ENCODE assay signal across 24 cellular contexts in genomic region chr9:18622186-18622836, GRCh38.
"Had no signal": no experiment of that assay in that cellular context is flagged by ENCODE, and none has a peak within 500 bp of the region (broad histone marks: within the 10 kb centered on the region; RNA-seq: fewer than 3 reads in every experiment).

No MANE protein-coding gene starts in this region.

- FAIRE-seq: endometrium, kidney had no signal

- H3K27me3 ChIP-seq: gastrocnemius medialis, neutrophil, right atrium auricular region, sigmoid colon, stomach, thyroid gland, vagina had no signal

- H3K36me3 Mint-ChIP-seq: memory B cell; natural killer cell; stimulated activated effector memory CD8-positive, alpha-beta T cell treated with anti-CD3 and anti-CD28 coated beads, Interleukin-12 subunit alpha, Interleukin-12 subunit beta, amount 100 ng/mL, for 72 hours had no signal

- H3K4me1 Mint-ChIP-seq: memory B cell; natural killer cell; stimulated activated effector memory CD8-positive, alpha-beta T cell treated with anti-CD3 and anti-CD28 coated beads, Interleukin-12 subunit alpha, Interleukin-12 subunit beta, amount 100 ng/mL, for 72 hours had no signal

- H3K4me3 Mint-ChIP-seq: effector memory CD8-positive, alpha-beta T cell; memory B cell; natural killer cell; stimulated activated effector memory CD8-positive, alpha-beta T cell treated with anti-CD3 and anti-CD28 coated beads, Interleukin-12 subunit alpha, Interleukin-12 subunit beta, amount 100 ng/mL, for 72 hours had no signal

- H3K9me3 Mint-ChIP-seq: effector memory CD8-positive, alpha-beta T cell; natural killer cell; stimulated activated effector memory CD8-positive, alpha-beta T cell treated with anti-CD3 and anti-CD28 coated beads, Interleukin-12 subunit alpha, Interleukin-12 subunit beta, amount 100 ng/mL, for 72 hours had no signal

- H3K36me3 ChIP-seq: gastrocnemius medialis, neutrophil, prostate gland, right atrium auricular region, sigmoid colon, stomach, thyroid gland, vagina had no signal

- H3K27me3 Mint-ChIP-seq: effector memory CD8-positive, alpha-beta T cell; memory B cell had no signal

- H3K27ac ChIP-seq: coronary artery, gastrocnemius medialis, neutrophil, prostate gland, right atrium auricular region, sigmoid colon, stomach, thyroid gland, vagina had no signal

- H3K27ac Mint-ChIP-seq: effector memory CD8-positive, alpha-beta T cell; memory B cell; natural killer cell; stimulated activated effector memory CD8-positive, alpha-beta T cell treated with anti-CD3 and anti-CD28 coated beads, Interleukin-12 subunit alpha, Interleukin-12 subunit beta, amount 100 ng/mL, for 72 hours had no signal

- DNase-seq: effector memory CD8-positive, alpha-beta T cell; foreskin fibroblast; gastrocnemius medialis; head of caudate nucleus; kidney; left cardiac atrium; left ventricle myocardium superior; natural killer cell; sigmoid colon; stimulated activated CD4-positive, alpha-beta T cell treated with anti-CD3 and anti-CD28 coated beads, Interleukin-2, amount 100 ng/mL, for 24 hours; stimulated activated CD4-positive, alpha-beta T cell treated with anti-CD3 and anti-CD28 coated beads, Interleukin-4, amount 100 ng/mL, for 24 hours; stimulated activated naive CD4-positive, alpha-beta T cell treated with Interleukin-2 at 50 U/mL for 16 hours; stomach; thyroid gland; trophoblast cell had no signal

- ATAC-seq: effector memory CD8-positive, alpha-beta T cell; gastrocnemius medialis; left cardiac atrium; left ventricle myocardium superior; natural killer cell; stimulated activated effector memory CD8-positive, alpha-beta T cell treated with anti-CD3 and anti-CD28 coated beads, Interleukin-12 subunit alpha, Interleukin-12 subunit beta, amount 100 ng/mL, for 72 hours had no signal

- H3K4me1 ChIP-seq: gastrocnemius medialis, prostate gland, right atrium auricular region, sigmoid colon, stomach, thyroid gland, vagina had no signal

- H3K9me3 ChIP-seq: gastrocnemius medialis, neutrophil, prostate gland, sigmoid colon, stomach, thyroid gland, vagina had no signal

- H3K4me3 ChIP-seq: coronary artery, gastrocnemius medialis, lung, prostate gland, right atrium auricular region, sigmoid colon, stomach, thyroid gland, vagina had no signal
